Comparison of ENCODE assay signal across 1 cellular context in the genomic region with DNA sequence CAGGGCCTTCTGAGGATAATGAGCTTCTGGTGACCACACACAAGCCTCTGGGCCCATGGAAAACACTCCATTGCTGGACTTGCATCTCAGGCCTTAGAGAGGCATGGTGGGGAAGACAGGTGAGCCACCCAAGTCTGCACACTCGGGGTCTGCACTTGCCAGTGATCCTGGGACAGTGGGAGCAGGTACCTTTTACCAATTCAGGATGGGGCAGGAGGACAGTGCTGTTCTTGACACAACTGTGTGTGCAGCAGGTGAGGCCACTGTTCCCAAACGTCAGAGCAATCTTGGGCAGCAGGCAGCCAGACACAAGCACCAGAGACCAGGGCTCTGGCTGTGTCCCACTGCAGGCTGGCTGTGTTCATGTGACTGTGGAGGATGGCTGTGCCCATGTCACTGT.
TF ChIP-seq lines count a peak whose summit lies in the region.

No MANE protein-coding gene starts in this region.

TF ChIP-seq in HepG2, 621 proteins besides CTCF, POLR2A, EP300 and RAD21 (continued from another document):
- TF ChIP-seq, protein P1, sequence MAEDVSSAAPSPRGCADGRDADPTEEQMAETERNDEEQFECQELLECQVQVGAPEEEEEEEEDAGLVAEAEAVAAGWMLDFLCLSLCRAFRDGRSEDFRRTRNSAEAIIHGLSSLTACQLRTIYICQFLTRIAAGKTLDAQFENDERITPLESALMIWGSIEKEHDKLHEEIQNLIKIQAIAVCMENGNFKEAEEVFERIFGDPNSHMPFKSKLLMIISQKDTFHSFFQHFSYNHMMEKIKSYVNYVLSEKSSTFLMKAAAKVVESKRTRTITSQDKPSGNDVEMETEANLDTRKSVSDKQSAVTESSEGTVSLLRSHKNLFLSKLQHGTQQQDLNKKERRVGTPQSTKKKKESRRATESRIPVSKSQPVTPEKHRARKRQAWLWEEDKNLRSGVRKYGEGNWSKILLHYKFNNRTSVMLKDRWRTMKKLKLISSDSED (CRISPR knock-in tag; IDR thresholded peaks at IDR 0.05): no peak
- TF ChIP-seq, protein P2, sequence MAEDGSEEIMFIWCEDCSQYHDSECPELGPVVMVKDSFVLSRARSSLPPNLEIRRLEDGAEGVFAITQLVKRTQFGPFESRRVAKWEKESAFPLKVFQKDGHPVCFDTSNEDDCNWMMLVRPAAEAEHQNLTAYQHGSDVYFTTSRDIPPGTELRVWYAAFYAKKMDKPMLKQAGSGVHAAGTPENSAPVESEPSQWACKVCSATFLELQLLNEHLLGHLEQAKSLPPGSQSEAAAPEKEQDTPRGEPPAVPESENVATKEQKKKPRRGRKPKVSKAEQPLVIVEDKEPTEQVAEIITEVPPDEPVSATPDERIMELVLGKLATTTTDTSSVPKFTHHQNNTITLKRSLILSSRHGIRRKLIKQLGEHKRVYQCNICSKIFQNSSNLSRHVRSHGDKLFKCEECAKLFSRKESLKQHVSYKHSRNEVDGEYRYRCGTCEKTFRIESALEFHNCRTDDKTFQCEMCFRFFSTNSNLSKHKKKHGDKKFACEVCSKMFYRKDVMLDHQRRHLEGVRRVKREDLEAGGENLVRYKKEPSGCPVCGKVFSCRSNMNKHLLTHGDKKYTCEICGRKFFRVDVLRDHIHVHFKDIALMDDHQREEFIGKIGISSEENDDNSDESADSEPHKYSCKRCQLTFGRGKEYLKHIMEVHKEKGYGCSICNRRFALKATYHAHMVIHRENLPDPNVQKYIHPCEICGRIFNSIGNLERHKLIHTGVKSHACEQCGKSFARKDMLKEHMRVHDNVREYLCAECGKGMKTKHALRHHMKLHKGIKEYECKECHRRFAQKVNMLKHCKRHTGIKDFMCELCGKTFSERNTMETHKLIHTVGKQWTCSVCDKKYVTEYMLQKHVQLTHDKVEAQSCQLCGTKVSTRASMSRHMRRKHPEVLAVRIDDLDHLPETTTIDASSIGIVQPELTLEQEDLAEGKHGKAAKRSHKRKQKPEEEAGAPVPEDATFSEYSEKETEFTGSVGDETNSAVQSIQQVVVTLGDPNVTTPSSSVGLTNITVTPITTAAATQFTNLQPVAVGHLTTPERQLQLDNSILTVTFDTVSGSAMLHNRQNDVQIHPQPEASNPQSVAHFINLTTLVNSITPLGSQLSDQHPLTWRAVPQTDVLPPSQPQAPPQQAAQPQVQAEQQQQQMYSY (CRISPR knock-in tag; IDR thresholded peaks at IDR 0.05): no peak
- TF ChIP-seq ZNF670 (CRISPR knock-in tag; IDR thresholded peaks at IDR 0.05; ENCODE audit: borderline replicate concordance) (no peak), ZBTB42 (CRISPR knock-in tag; IDR thresholded peaks at IDR 0.05) (no peak), FOXK2 (IDR thresholded peaks at IDR 0.05) (no peak), HDAC2 (CRISPR knock-in tag; IDR thresholded peaks at IDR 0.05) (no peak), NKX3-1 (CRISPR knock-in tag; IDR thresholded peaks at IDR 0.05) (no peak), ZNF660 (CRISPR knock-in tag; IDR thresholded peaks at IDR 0.05; ENCODE audit: borderline replicate concordance, low read depth) (no peak)
- TF ChIP-seq, protein P3, sequence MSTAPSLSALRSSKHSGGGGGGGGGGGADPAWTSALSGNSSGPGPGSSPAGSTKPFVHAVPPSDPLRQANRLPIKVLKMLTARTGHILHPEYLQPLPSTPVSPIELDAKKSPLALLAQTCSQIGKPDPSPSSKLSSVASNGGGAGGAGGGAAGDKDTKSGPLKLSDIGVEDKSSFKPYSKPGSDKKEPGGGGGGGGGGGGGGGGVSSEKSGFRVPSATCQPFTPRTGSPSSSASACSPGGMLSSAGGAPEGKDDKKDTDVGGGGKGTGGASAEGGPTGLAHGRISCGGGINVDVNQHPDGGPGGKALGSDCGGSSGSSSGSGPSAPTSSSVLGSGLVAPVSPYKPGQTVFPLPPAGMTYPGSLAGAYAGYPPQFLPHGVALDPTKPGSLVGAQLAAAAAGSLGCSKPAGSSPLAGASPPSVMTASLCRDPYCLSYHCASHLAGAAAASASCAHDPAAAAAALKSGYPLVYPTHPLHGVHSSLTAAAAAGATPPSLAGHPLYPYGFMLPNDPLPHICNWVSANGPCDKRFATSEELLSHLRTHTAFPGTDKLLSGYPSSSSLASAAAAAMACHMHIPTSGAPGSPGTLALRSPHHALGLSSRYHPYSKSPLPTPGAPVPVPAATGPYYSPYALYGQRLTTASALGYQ (CRISPR knock-in tag; IDR thresholded peaks at IDR 0.05): no peak
